In genomic region chr17:56648341-56648740, GRCh38 we compare ENCODE assay signal across 37 cellular contexts. TPM values are rescaled to one million over a fixed set of nuclear protein-coding genes. Genes with fewer than 3 reads are reported as not detected.
"Had no signal": no experiment of that assay in that cellular context is flagged by ENCODE, and none has a peak within 500 bp of the region (broad histone marks: within the 10 kb centered on the region; RNA-seq: fewer than 3 reads in every experiment).

No MANE protein-coding gene starts in this region.

- H3K4me3 Mint-ChIP-seq: activated CD4-positive, alpha-beta memory T cell treated with anti-CD3 and anti-CD28 coated beads for 36 hours; activated CD4-positive, alpha-beta T cell treated with anti-CD3 and anti-CD28 coated beads, Interleukin-2, amount 10 ng/mL, durations not matched to agents 24 days and 14 days; activated CD8-positive, alpha-beta T cell treated with anti-CD3 and anti-CD28 coated beads for 36 hours; activated naive CD4-positive, alpha-beta T cell treated with anti-CD3 and anti-CD28 coated beads for 36 hours; activated naive CD8-positive, alpha-beta T cell treated with anti-CD3 and anti-CD28 coated beads for 36 hours; activated T-cell treated with anti-CD3 and anti-CD28 coated beads, Interleukin-2, amount 50 U/mL, for 24 hours; activated T-helper 1 cell treated with anti-CD3 and anti-CD28 coated beads, Interleukin-12 subunit alpha, Interleukin-12 subunit beta, Interleukin-2, Interleukin-4 antibody, amounts not matched to agents 30 ng/mL and 10 ng/mL and 1 ng/mL, durations not matched to agents 14 hours and 24 hours and 36 hours; activated T-helper 17 cell treated with anti-CD3 and anti-CD28 coated beads, Interleukin-2, amount 50 U/mL, for 72 hours; T-helper 1 cell treated with Interleukin-12 subunit alpha and Interleukin-12 subunit beta and Interleukin-4 antibody, amounts not matched to agents 30 μg/mL and 1 μg/mL, for 36 hours; T-helper 2 cell treated with Interferon-gamma antibody and Interleukin-4, amounts not matched to agents 5 μg/mL and 100 μg/mL, for 36 hours had no signal

- H3K27ac ChIP-seq: adrenal gland, body of pancreas, brain microvascular endothelial cell, breast epithelium, VCaP had no signal

- H3K36me3 ChIP-seq: adrenal gland, brain microvascular endothelial cell, breast epithelium had no signal

- H3K9me3 ChIP-seq: adrenal gland, breast epithelium had no signal

- H3K27me3 ChIP-seq: body of pancreas, brain microvascular endothelial cell, breast epithelium had no signal

- H3K27me3 Mint-ChIP-seq: activated naive CD8-positive, alpha-beta T cell treated with anti-CD3 and anti-CD28 coated beads for 36 hours had no signal

- ATAC-seq: activated CD8-positive, alpha-beta T cell treated with anti-CD3 and anti-CD28 coated beads for 36 hours; activated T-helper 17 cell treated with anti-CD3 and anti-CD28 coated beads, Interleukin-2, amount 50 U/mL, for 72 hours; body of pancreas had no signal

- FAIRE-seq: astrocyte, TTC549 had no signal

- H3K36me3 Mint-ChIP-seq: activated CD4-positive, alpha-beta memory T cell treated with anti-CD3 and anti-CD28 coated beads for 36 hours; activated naive CD4-positive, alpha-beta T cell treated with anti-CD3 and anti-CD28 coated beads, Interleukin-2, amount 50 U/mL, for 72 hours had no signal

- H3K4me1 ChIP-seq: adrenal gland, body of pancreas, breast epithelium had no signal

- DNase-seq: activated CD4-positive, alpha-beta memory T cell treated with anti-CD3 and anti-CD28 coated beads for 36 hours; activated CD4-positive, alpha-beta T cell treated with anti-CD3 and anti-CD28 coated beads for 4 hours; activated CD4-positive, alpha-beta T cell treated with anti-CD3 and anti-CD28 coated beads, Interleukin-2, amount 10 ng/mL, durations not matched to agents 24 days and 14 days; activated CD4-positive, alpha-beta T cell treated with anti-CD3 and anti-CD28 coated beads, Interleukin-2, amount 50 U/mL, for 1 hour; activated CD4-positive, alpha-beta T cell treated with anti-CD3 and anti-CD28 coated beads, Interleukin-2, amount 50 U/mL, for 4 hours; activated CD4-positive, CD25-positive, alpha-beta regulatory T cell; activated CD4-positive, CD25-positive, alpha-beta regulatory T cell treated with anti-CD3 and anti-CD28 coated beads, Interleukin-2, amount 50 U/mL, for 72 hours; activated CD8-positive, alpha-beta memory T cell treated with anti-CD3 and anti-CD28 coated beads, Interleukin-2, amount 50 U/mL, for 4 hours; activated CD8-positive, alpha-beta T cell treated with anti-CD3 and anti-CD28 coated beads for 36 hours; activated effector memory CD4-positive, alpha-beta T cell treated with anti-CD3 and anti-CD28 coated beads, Interleukin-2, amount 50 U/mL, for 16 hours; activated gamma-delta T cell treated with Interleukin-2 at 50 U/mL for 16 hours; activated naive CD4-positive, alpha-beta T cell; activated naive CD4-positive, alpha-beta T cell treated with anti-CD3 and anti-CD28 coated beads for 36 hours; activated naive CD4-positive, alpha-beta T cell treated with anti-CD3 and anti-CD28 coated beads, Interleukin-2, amount 50 U/mL, for 16 hours; activated naive CD8-positive, alpha-beta T cell treated with anti-CD3 and anti-CD28 coated beads for 36 hours; activated T-cell treated with anti-CD3 and anti-CD28 coated beads for 4 hours; activated T-cell treated with anti-CD3 and anti-CD28 coated beads, Interleukin-2, amount 50 U/mL, for 24 hours; activated T-cell treated with anti-CD3 and anti-CD28 coated beads, Interleukin-2, amount 50 U/mL, for 48 hours; adrenal gland; amniotic stem cell; aorta; body of pancreas; brain microvascular endothelial cell; central memory CD4-positive, alpha-beta T cell; T-helper 1 cell; T-helper 2 cell; T-helper 9 cell had no signal

- H3K27ac Mint-ChIP-seq: activated CD4-positive, alpha-beta memory T cell treated with anti-CD3 and anti-CD28 coated beads for 36 hours; activated CD4-positive, alpha-beta T cell treated with anti-CD3 and anti-CD28 coated beads, Interleukin-2, amount 10 ng/mL, durations not matched to agents 24 days and 14 days; activated CD8-positive, alpha-beta T cell treated with anti-CD3 and anti-CD28 coated beads for 36 hours; activated naive CD4-positive, alpha-beta T cell treated with anti-CD3 and anti-CD28 coated beads for 36 hours; activated naive CD8-positive, alpha-beta T cell treated with anti-CD3 and anti-CD28 coated beads for 36 hours; activated T-cell treated with anti-CD3 and anti-CD28 coated beads, Interleukin-2, amount 50 U/mL, for 24 hours; activated T-helper 1 cell treated with anti-CD3 and anti-CD28 coated beads, Interleukin-12 subunit alpha, Interleukin-12 subunit beta, Interleukin-2, Interleukin-4 antibody, amounts not matched to agents 30 ng/mL and 10 ng/mL and 1 ng/mL, durations not matched to agents 14 hours and 24 hours and 36 hours; activated T-helper 17 cell treated with anti-CD3 and anti-CD28 coated beads, Interleukin-2, amount 50 U/mL, for 72 hours; T-helper 1 cell treated with Interleukin-12 subunit alpha and Interleukin-12 subunit beta and Interleukin-4 antibody, amounts not matched to agents 30 μg/mL and 1 μg/mL, for 36 hours; T-helper 2 cell treated with Interferon-gamma antibody and Interleukin-4, amounts not matched to agents 5 μg/mL and 100 μg/mL, for 36 hours had no signal

- H3K4me1 Mint-ChIP-seq: activated CD4-positive, alpha-beta T cell treated with anti-CD3 and anti-CD28 coated beads, Interleukin-2, amount 10 ng/mL, durations not matched to agents 24 days and 14 days; activated T-helper 17 cell treated with anti-CD3 and anti-CD28 coated beads, Interleukin-2, amount 50 U/mL, for 72 hours had no signal

- H3K4me3 ChIP-seq: adrenal gland, body of pancreas, breast epithelium had no signal

- H3K9me3 Mint-ChIP-seq: activated CD4-positive, alpha-beta T cell treated with anti-CD3 and anti-CD28 coated beads, Interleukin-2, amount 10 ng/mL, durations not matched to agents 24 days and 14 days; activated naive CD4-positive, alpha-beta T cell treated with anti-CD3 and anti-CD28 coated beads, Interleukin-2, amount 50 U/mL, for 72 hours; activated T-cell treated with anti-CD3 and anti-CD28 coated beads, Interleukin-2, amount 50 U/mL, for 24 hours; activated T-helper 17 cell treated with anti-CD3 and anti-CD28 coated beads, Interleukin-2, amount 50 U/mL, for 72 hours had no signal

RNA-seq across cellular contexts. Expression of gene NOG, which starts 54.8 kb away (rescaled TPM):
- total RNA-seq: activated T-helper 1 cell treated with anti-CD3 and anti-CD28 coated beads, Interleukin-12 subunit alpha, Interleukin-12 subunit beta, Interleukin-2, Interleukin-4 antibody, amounts not matched to agents 30 ng/mL and 10 ng/mL and 1 ng/mL, durations not matched to agents 14 hours and 24 hours and 36 hours; cardiac septum had no signal
